ENCODE assay signal across 17 cellular contexts in the genomic region with DNA sequence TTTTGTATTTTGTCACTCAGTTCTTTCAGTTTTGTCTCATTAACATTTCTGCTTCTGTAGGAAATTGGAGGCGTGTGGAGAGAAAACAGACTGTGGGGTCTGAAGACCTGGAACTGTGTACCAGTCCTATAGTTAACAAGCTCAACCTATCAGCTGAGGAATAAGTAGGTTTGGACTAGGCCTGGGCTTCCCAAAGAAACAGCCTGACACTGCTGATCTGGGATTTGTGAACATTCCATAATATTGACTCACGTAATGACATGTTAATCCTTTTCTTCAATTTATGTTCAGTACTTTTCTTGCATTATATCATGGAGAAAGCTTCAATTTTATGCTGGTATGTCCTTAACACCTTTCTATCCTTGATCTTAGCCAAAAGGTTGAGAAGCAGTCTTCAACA.
DNase-seq lines count a peak whose midpoint lies in the region; ATAC-seq and TF ChIP-seq lines count a peak whose summit lies in the region.
"Had no signal": no experiment of that assay in that cellular context is flagged by ENCODE, and none has a peak within 500 bp of the region (broad histone marks: within the 10 kb centered on the region; RNA-seq: fewer than 3 reads in every experiment).

No MANE protein-coding gene starts in this region.

- intact Hi-C loops in PC-3 (cut with micrococcal nuclease), result no loop called here

- H3K9ac ChIP-seq in SK-N-SH (no peak overlapping the region), PC-3 (ENCODE audit: low read length) (no peak overlapping the region)
- H3K9ac ChIP-seq: BLaER1 treated with 17β-estradiol and CSF1 and Interleukin-3, amounts not matched to agents 10 nM and 100 nM had no signal

- no TSS peak for BruUV-seq in PC-3 (replicated peaks; lab: Mats Ljungman, UMichigan)

- CTCF ChIA-PET in SK-N-SH (lab: Yijun Ruan, JAX), result no interaction called here
- CTCF ChIA-PET in PC-3 (lab: Charles Lee), result no interaction called here

- WGBS in SK-N-SH (ENCODE audit: low lambda C conversion rate), result 27% methylated on average over 2 of the region's 2 CpGs

- H3K79me2 ChIP-seq in SK-N-SH (ENCODE audit: insufficient read depth) (no peaks in the 10 kb centered on the region), PC-3 (ENCODE audit: low read length) (no peaks in the 10 kb centered on the region)

- DNase-seq in SK-N-SH (no peak), RPMI7951 (ENCODE audit: low read depth) (peak; percentile 7), islet precursor cell (peak; percentile 57), PC-3 (no peak), NCI-H748 treated with DMSO at 0.1 percent for 48 hours (lab: John Stamatoyannopoulos, UW) (no peak), KBM-7 (no peak)
- DNase-seq in stimulated activated CD4-positive, alpha-beta T cell treated with anti-CD3 and anti-CD28 coated beads, Interleukin-2, amount 100 ng/mL, for 48 hours, result no peak
- DNase-seq: 8988T; ACHN; Calu3; CD4-positive, CD25-positive, alpha-beta regulatory T cell; DMS 273 treated with DMSO at 0.1 percent for 48 hours; H7 had no signal

- H3K36me3 ChIP-seq in SK-N-SH (replicated peaks in 1 of 2; ENCODE audit: control insufficient read depth in 1 of 2, insufficient read depth in 2 of 2, low read length in 1 of 2), result no peaks in the 10 kb centered on the region
- no peaks in the 10 kb centered on the region for H3K36me3 ChIP-seq in PC-3 (ENCODE audit: low read depth, low read length)
- H3K36me3 ChIP-seq: BLaER1 treated with 17β-estradiol and CSF1 and Interleukin-3, amounts not matched to agents 10 nM and 100 nM had no signal

- H2AFZ ChIP-seq in SK-N-SH (ENCODE audit: low read depth), result no peak overlapping the region
- no peak overlapping the region for H2AFZ ChIP-seq in PC-3 (ENCODE audit: low read length)
- H2AFZ ChIP-seq: GM23338 had no signal

- no peaks in the 10 kb centered on the region for H3K9me2 ChIP-seq in SK-N-SH
- H3K9me2 ChIP-seq in PC-3 (replicated peaks; ENCODE audit: low read length), result no peaks in the 10 kb centered on the region

- H3K4me2 ChIP-seq in SK-N-SH (no peak overlapping the region), PC-3 (ENCODE audit: low read length) (no peak overlapping the region)
- H3K4me2 ChIP-seq: BLaER1 treated with 17β-estradiol and CSF1 and Interleukin-3, amounts not matched to agents 10 nM and 100 nM; GM23338 had no signal

- H3K4me1 ChIP-seq in SK-N-SH (ENCODE audit: control insufficient read depth in 1 of 2, insufficient read depth in 2 of 2, low read depth in 1 of 2, low read length in 1 of 2), result no peaks in the 10 kb centered on the region
- no peaks in the 10 kb centered on the region for H3K4me1 ChIP-seq in PC-3 (ENCODE audit: insufficient read depth, low read length)
- H3K4me1 ChIP-seq: BLaER1 treated with 17β-estradiol and CSF1 and Interleukin-3, amounts not matched to agents 10 nM and 100 nM had no signal

- H3F3A ChIP-seq in SK-N-SH (replicated peaks; ENCODE audit: insufficient read depth) (no peaks in the 10 kb centered on the region), PC-3 (ENCODE audit: low read length, unreplicated experiment) (no peaks in the 10 kb centered on the region)

- no peak for TF ChIP-seq RAD21 in SK-N-SH (IDR thresholded peaks at IDR 0.05; ENCODE audit: low read length)

- no peaks in the 10 kb centered on the region for H4K20me1 ChIP-seq in SK-N-SH (ENCODE audit: insufficient read depth)
- H4K20me1 ChIP-seq in PC-3 (ENCODE audit: low read length), result no peaks in the 10 kb centered on the region
- H4K20me1 ChIP-seq: BLaER1 treated with 17β-estradiol and CSF1 and Interleukin-3, amounts not matched to agents 10 nM and 100 nM had no signal

- no peak for TF ChIP-seq EP300 in SK-N-SH (IDR thresholded peaks at IDR 0.05; ENCODE audit: borderline replicate concordance in 1 of 2, low read depth in 1 of 2, low read length in 1 of 2)

- POLR2A ChIA-PET in SK-N-SH (lab: Yijun Ruan, JAX), result no interaction called here
- POLR2A ChIA-PET in PC-3 (lab: Charles Lee; ENCODE audit: unreplicated experiment), result no interaction called here

- no peak for TF ChIP-seq CTCF in SK-N-SH (IDR thresholded peaks at IDR 0.05)
- no peak for TF ChIP-seq CTCF in PC-3 (conservative IDR thresholded peaks at IDR 0.05; ENCODE audit: low read depth, low read length)

- no peaks in the 10 kb centered on the region for H3K27me3 ChIP-seq in SK-N-SH (ENCODE audit: insufficient read depth)
- peaks cover 34% of the 10 kb centered on the region for H3K27me3 ChIP-seq in PC-3 (ENCODE audit: low read length)
- H3K27me3 ChIP-seq: BLaER1 treated with 17β-estradiol and CSF1 and Interleukin-3, amounts not matched to agents 10 nM and 100 nM had no signal

- H3K27ac ChIP-seq in SK-N-SH (ENCODE audit: low read depth in 2 of 2, low read length in 1 of 2) (no peak overlapping the region), PC-3 (ENCODE audit: low read length) (no peak overlapping the region)
- H3K27ac ChIP-seq: BLaER1 treated with 17β-estradiol and CSF1 and Interleukin-3, amounts not matched to agents 10 nM and 100 nM had no signal

- ATAC-seq in SK-N-SH treated with all-trans-retinoic acid at 6 μM for 48 hours, result no peak
- no peak for ATAC-seq in PC-3
- ATAC-seq: GM23338, HepG2 had no signal

- H3K4me3 ChIP-seq in SK-N-SH (ENCODE audit: low read depth in 2 of 2, low read length in 1 of 2) (no peak overlapping the region), PC-3 (ENCODE audit: low read length) (no peak overlapping the region)
- H3K4me3 ChIP-seq: BLaER1 treated with 17β-estradiol and CSF1 and Interleukin-3, amounts not matched to agents 10 nM and 100 nM; GM23338 had no signal

- in situ Hi-C loops in KBM-7 (cut with MboI; ENCODE audit: low pct_unique_long_range_greater_than_20kb, low sequenced_read_pairs), result no loop called here

- no peaks in the 10 kb centered on the region for H3K9me3 ChIP-seq in SK-N-SH
- H3K9me3 ChIP-seq in PC-3 (ENCODE audit: low read length), result no peaks in the 10 kb centered on the region
- H3K9me3 ChIP-seq: BLaER1 treated with 17β-estradiol and CSF1 and Interleukin-3, amounts not matched to agents 10 nM and 100 nM had no signal

TF ChIP-seq in SK-N-SH treated with all-trans-retinoic acid at 6 μM for 48 hours, 23 proteins besides CTCF, POLR2A, EP300 and RAD21:
- TF ChIP-seq ZC3H10 (CRISPR knock-in tag; IDR thresholded peaks at IDR 0.05) (no peak), ZNF8 (CRISPR knock-in tag; IDR thresholded peaks at IDR 0.05) (peak; percentile 81), RARB (CRISPR knock-in tag; IDR thresholded peaks at IDR 0.05) (no peak), ESRRG (CRISPR knock-in tag; IDR thresholded peaks at IDR 0.05) (no peak), TCF4 (CRISPR knock-in tag; IDR thresholded peaks at IDR 0.05; ENCODE audit: borderline replicate concordance) (no peak)
- TF ChIP-seq, protein P1, sequence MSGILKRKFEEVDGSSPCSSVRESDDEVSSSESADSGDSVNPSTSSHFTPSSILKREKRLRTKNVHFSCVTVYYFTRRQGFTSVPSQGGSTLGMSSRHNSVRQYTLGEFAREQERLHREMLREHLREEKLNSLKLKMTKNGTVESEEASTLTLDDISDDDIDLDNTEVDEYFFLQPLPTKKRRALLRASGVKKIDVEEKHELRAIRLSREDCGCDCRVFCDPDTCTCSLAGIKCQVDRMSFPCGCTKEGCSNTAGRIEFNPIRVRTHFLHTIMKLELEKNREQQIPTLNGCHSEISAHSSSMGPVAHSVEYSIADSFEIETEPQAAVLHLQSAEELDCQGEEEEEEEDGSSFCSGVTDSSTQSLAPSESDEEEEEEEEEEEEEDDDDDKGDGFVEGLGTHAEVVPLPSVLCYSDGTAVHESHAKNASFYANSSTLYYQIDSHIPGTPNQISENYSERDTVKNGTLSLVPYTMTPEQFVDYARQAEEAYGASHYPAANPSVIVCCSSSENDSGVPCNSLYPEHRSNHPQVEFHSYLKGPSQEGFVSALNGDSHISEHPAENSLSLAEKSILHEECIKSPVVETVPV (CRISPR knock-in tag; IDR thresholded peaks at IDR 0.05), result no peak

TF ChIP-seq in SK-N-SH, 30 proteins besides CTCF, POLR2A, EP300 and RAD21 (continues in another document):
- no peak for TF ChIP-seq RXRA (IDR thresholded peaks at IDR 0.05; ENCODE audit: borderline replicate concordance, low read depth)
- TF ChIP-seq GATA2 (CRISPR knock-in tag; IDR thresholded peaks at IDR 0.05), result no peak
- no peak for TF ChIP-seq POLR2AphosphoS5 (IDR thresholded peaks at IDR 0.05; ENCODE audit: low read depth, low read length)
- TF ChIP-seq RFX5 (IDR thresholded peaks at IDR 0.05; ENCODE audit: low read length), result no peak
- no peak for TF ChIP-seq MEF2A (IDR thresholded peaks at IDR 0.05; ENCODE audit: borderline replicate concordance, low read depth)
- TF ChIP-seq CHD2 (IDR thresholded peaks at IDR 0.05; ENCODE audit: low read length, partially characterized antibody), result no peak
- no peak for TF ChIP-seq FOXJ3 (CRISPR knock-in tag; IDR thresholded peaks at IDR 0.05)
- TF ChIP-seq, protein P2, sequence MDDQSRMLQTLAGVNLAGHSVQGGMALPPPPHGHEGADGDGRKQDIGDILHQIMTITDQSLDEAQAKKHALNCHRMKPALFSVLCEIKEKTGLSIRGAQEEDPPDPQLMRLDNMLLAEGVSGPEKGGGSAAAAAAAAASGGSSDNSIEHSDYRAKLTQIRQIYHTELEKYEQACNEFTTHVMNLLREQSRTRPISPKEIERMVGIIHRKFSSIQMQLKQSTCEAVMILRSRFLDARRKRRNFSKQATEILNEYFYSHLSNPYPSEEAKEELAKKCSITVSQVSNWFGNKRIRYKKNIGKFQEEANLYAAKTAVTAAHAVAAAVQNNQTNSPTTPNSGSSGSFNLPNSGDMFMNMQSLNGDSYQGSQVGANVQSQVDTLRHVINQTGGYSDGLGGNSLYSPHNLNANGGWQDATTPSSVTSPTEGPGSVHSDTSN (IDR thresholded peaks at IDR 0.05), result no peak
- no peak for TF ChIP-seq NRF1 (IDR thresholded peaks at IDR 0.05; ENCODE audit: low read depth, low read length)
- TF ChIP-seq YY1 (IDR thresholded peaks at IDR 0.05; ENCODE audit: low read depth), result no peak
- TF ChIP-seq EZH2phosphoT487 (IDR thresholded peaks at IDR 0.05; ENCODE audit: borderline replicate concordance, low read depth), result no peak
- no peak for TF ChIP-seq ELF1 (IDR thresholded peaks at IDR 0.05)
- TF ChIP-seq, protein P3, sequence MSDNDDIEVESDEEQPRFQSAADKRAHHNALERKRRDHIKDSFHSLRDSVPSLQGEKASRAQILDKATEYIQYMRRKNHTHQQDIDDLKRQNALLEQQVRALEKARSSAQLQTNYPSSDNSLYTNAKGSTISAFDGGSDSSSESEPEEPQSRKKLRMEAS (IDR thresholded peaks at IDR 0.05; ENCODE audit: low read depth), result no peak
- TF ChIP-seq, protein P4, sequence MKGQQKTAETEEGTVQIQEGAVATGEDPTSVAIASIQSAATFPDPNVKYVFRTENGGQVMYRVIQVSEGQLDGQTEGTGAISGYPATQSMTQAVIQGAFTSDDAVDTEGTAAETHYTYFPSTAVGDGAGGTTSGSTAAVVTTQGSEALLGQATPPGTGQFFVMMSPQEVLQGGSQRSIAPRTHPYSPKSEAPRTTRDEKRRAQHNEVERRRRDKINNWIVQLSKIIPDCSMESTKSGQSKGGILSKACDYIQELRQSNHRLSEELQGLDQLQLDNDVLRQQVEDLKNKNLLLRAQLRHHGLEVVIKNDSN (IDR thresholded peaks at IDR 0.05; ENCODE audit: borderline replicate concordance, low read depth), result no peak
- TF ChIP-seq TAF1 (IDR thresholded peaks at IDR 0.05; ENCODE audit: borderline replicate concordance, low read depth, low read length), result no peak
- no peak for TF ChIP-seq SMC3 (IDR thresholded peaks at IDR 0.05; ENCODE audit: low read depth, low read length)

Comparison
In these comparisons a context has a peak if more than half of its experiments do, and no peak if none do; other contexts are left out.
1. DNase-seq: peak in RPMI7951 (single experiment) and islet precursor cell (single experiment); none in SK-N-SH (single experiment), stimulated activated CD4-positive, alpha-beta T cell treated with anti-CD3 and anti-CD28 coated beads, Interleukin-2, amount 100 ng/mL, for 48 hours (0 of 2), PC-3 (single experiment), NCI-H748 treated with DMSO at 0.1 percent for 48 hours (single experiment) and KBM-7 (single experiment).